8 cellular contexts compared by ENCODE assay signal in the genomic region with DNA sequence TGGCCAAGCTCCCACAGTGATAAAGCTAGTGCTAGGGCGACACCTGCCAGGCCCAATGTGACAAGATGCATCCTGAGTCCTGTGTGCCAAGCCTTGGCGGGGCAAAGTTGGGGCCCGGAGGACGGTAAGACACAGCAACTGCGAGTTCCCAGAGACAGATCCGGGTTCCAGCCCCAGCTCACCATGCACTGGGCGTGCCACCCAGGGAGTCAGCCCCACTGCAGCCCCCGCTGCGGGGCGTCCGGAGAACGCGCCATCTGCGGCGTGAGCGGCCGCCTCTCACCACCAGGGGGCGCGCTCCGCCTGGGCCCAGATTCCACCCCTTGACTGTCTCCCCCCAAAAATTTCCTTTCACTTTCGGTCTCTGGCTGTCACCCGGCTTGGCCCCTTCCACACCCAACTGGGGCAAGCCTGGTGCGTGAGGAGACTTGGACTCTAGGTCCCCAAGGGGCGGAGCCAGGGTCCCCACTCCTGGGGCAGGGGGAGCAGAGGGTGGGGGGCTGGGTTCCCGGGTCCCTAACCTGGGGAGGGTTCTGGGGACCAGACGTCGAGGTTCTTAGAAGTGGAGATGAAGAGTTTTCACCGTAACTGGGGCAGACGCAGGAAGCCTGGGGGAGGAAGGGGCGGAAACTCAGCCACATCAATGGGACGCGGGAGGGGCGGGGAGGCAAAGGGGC. TPM values are rescaled to one million over a fixed set of nuclear protein-coding genes. Genes with fewer than 3 reads are reported as not detected.
DNase-seq lines count a peak whose midpoint lies in the region; ATAC-seq and TF ChIP-seq lines count a peak whose summit lies in the region.

A gene with protein sequence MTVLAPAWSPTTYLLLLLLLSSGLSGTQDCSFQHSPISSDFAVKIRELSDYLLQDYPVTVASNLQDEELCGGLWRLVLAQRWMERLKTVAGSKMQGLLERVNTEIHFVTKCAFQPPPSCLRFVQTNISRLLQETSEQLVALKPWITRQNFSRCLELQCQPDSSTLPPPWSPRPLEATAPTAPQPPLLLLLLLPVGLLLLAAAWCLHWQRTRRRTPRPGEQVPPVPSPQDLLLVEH (plus strand): TSS at position 348 of the 677 bp plus-strand sequence. CDS start 425 bp downstream, outside the sequence.

- H2AFZ ChIP-seq in PC-9 (peak within 1 kb of the TSS; percentile 98), fibroblast of lung (ENCODE audit: low read length) (peak within 1 kb of the TSS; percentile 90)

- no TSS peak for BruUV-seq in PC-9 (replicated peaks; lab: Mats Ljungman, UMichigan)

- peaks cover 9 to 12% of the 10 kb centered on the region in 2 donors for H3K36me3 Mint-ChIP-seq in activated T-cell treated with anti-CD3 and anti-CD28 coated beads, Interleukin-2, amount 50 U/mL, for 72 hours (ENCODE audit: insufficient read depth in 2 of 2)
- H3K36me3 Mint-ChIP-seq in natural killer cell treated with Interleukin-12 subunit alpha and Interleukin-12 subunit beta and Interleukin-15 and Interleukin-18, amount 100 ng/mL, for 72 hours, result no peaks in the 10 kb centered on the region
- H3K36me3 Mint-ChIP-seq in stimulated activated naive CD8-positive, alpha-beta T cell treated with anti-CD3 and anti-CD28 coated beads, Interleukin-15, Interleukin-2, amounts not matched to agents 100 ng/mL and 50 ng/mL, for 24 hours (ENCODE audit: low read depth), result peaks cover 7% of the 10 kb centered on the region

- peak within 1 kb of the TSS; percentile 90 for H3K27ac Mint-ChIP-seq in activated T-cell treated with anti-CD3 and anti-CD28 coated beads, Interleukin-2, amount 50 U/mL, for 72 hours
- peak within 1 kb of the TSS; percentile 91 to 99 for H3K27ac Mint-ChIP-seq in natural killer cell treated with Interleukin-12 subunit alpha and Interleukin-12 subunit beta and Interleukin-15 and Interleukin-18, amount 100 ng/mL, for 72 hours
- peak within 1 kb of the TSS; percentile 89 for H3K27ac Mint-ChIP-seq in stimulated activated naive CD8-positive, alpha-beta T cell treated with anti-CD3 and anti-CD28 coated beads, Interleukin-15, Interleukin-2, amounts not matched to agents 100 ng/mL and 50 ng/mL, for 24 hours

- H3K4me1 ChIP-seq in PC-9 (replicated peaks; ENCODE audit: insufficient read depth) (0 out of 2 replicates have a peak, but pooled peaks cover 3% of the 10 kb centered on the region), fibroblast of lung (ENCODE audit: control insufficient read depth, extremely low read depth, insufficient read depth, low read length) (no peaks in the 10 kb centered on the region)

- H3K27me3 Mint-ChIP-seq in activated T-cell treated with anti-CD3 and anti-CD28 coated beads, Interleukin-2, amount 50 U/mL, for 72 hours (ENCODE audit: low read depth), result no peaks in the 10 kb centered on the region
- H3K27me3 Mint-ChIP-seq in natural killer cell treated with Interleukin-12 subunit alpha and Interleukin-12 subunit beta and Interleukin-15 and Interleukin-18, amount 100 ng/mL, for 72 hours, result no peaks in the 10 kb centered on the region
- no peaks in the 10 kb centered on the region for H3K27me3 Mint-ChIP-seq in stimulated activated naive CD8-positive, alpha-beta T cell treated with anti-CD3 and anti-CD28 coated beads, Interleukin-15, Interleukin-2, amounts not matched to agents 100 ng/mL and 50 ng/mL, for 24 hours

- H3K9me3 Mint-ChIP-seq in activated T-cell treated with anti-CD3 and anti-CD28 coated beads, Interleukin-2, amount 50 U/mL, for 72 hours, result no peaks in the 10 kb centered on the region
- no peaks in the 10 kb centered on the region for H3K9me3 Mint-ChIP-seq in natural killer cell treated with Interleukin-12 subunit alpha and Interleukin-12 subunit beta and Interleukin-15 and Interleukin-18, amount 100 ng/mL, for 72 hours
- H3K9me3 Mint-ChIP-seq in stimulated activated naive CD8-positive, alpha-beta T cell treated with anti-CD3 and anti-CD28 coated beads, Interleukin-15, Interleukin-2, amounts not matched to agents 100 ng/mL and 50 ng/mL, for 24 hours, result no peaks in the 10 kb centered on the region

- H3K36me3 ChIP-seq in PC-9 (ENCODE audit: low read depth) (no peaks in the 10 kb centered on the region), fibroblast of lung (ENCODE audit: control insufficient read depth, insufficient read depth, low read length) (no peaks in the 10 kb centered on the region)

- H3K27me3 ChIP-seq in HL-60 (ENCODE audit: insufficient read depth, poor library complexity, severe bottlenecking) (no peaks in the 10 kb centered on the region), PC-9 (ENCODE audit: insufficient read depth, low read depth) (0 out of 2 replicates have a peak, but pooled peaks cover 4% of the 10 kb centered on the region), fibroblast of lung (ENCODE audit: control insufficient read depth, insufficient read depth, low read length) (no peaks in the 10 kb centered on the region)

- H3K9me3 ChIP-seq in PC-9 (ENCODE audit: insufficient read depth, low read depth) (no peaks in the 10 kb centered on the region), fibroblast of lung (ENCODE audit: control insufficient read depth, insufficient read depth, low read depth, low read length) (no peaks in the 10 kb centered on the region)

- peak within 1 kb of the TSS; percentile 94 for H3K4me2 ChIP-seq in PC-9
- peak within 1 kb of the TSS; percentile 99 for H3K4me2 ChIP-seq in fibroblast of lung (ENCODE audit: extremely low read depth, insufficient read depth, low read length)

- POLR2A ChIA-PET in PC-9 (lab: Charles Lee; ENCODE audit: unreplicated experiment), result interaction anchor here (0.6 to 0.7 kb wide), 2 partner anchors 12 to 322 kb away, joined by 3 read pairs; no protein-coding TSS in a partner anchor

- ATAC-seq in GM18870 (IDR thresholded peaks at IDR 0.05; ENCODE audit: unreplicated experiment), result peak; percentile 46
- ATAC-seq in activated T-cell treated with anti-CD3 and anti-CD28 coated beads, Interleukin-2, amount 50 U/mL, for 72 hours (replicated peaks in 1 of 2), result peak; percentile 60 to 63
- ATAC-seq in natural killer cell treated with Interleukin-12 subunit alpha and Interleukin-12 subunit beta and Interleukin-15 and Interleukin-18, amount 100 ng/mL, for 72 hours, result peak; percentile 80 to 83

- intact Hi-C loops in PC-9 (cut with micrococcal nuclease; ENCODE audit: unreplicated experiment), result no loop called here

- no peaks in the 10 kb centered on the region for H3K9me2 ChIP-seq in PC-9 (ENCODE audit: insufficient read depth)

- H3K9ac ChIP-seq in fibroblast of lung (ENCODE audit: insufficient read depth, low read length), result peak within 1 kb of the TSS; percentile 67

- H4K20me1 ChIP-seq in PC-9 (ENCODE audit: insufficient read depth), result no peaks in the 10 kb centered on the region
- H4K20me1 ChIP-seq in fibroblast of lung (ENCODE audit: control insufficient read depth, extremely low read depth, insufficient read depth, low read length), result no peaks in the 10 kb centered on the region

- TF ChIP-seq CTCF in AG09319 (IDR thresholded peaks at IDR 0.05; ENCODE audit: low read depth, low read length), result peak; percentile 98
- peak; percentile 91 for TF ChIP-seq CTCF in HL-60 (IDR thresholded peaks at IDR 0.05; ENCODE audit: insufficient read depth, low read length)
- peak; percentile 99 for TF ChIP-seq CTCF in PC-9 (conservative IDR thresholded peaks at IDR 0.05)
- TF ChIP-seq CTCF in fibroblast of lung (conservative IDR thresholded peaks at IDR 0.05 in 1 of 2, IDR thresholded peaks at IDR 0.05 in 1 of 2; ENCODE audit: low read depth in 1 of 2, low read length in 2 of 2), result peak; percentile 78 to 91

- H3K27ac ChIP-seq in HL-60 (replicated peaks) (peak within 1 kb of the TSS; percentile 42; the same call in 1 of the 2 replicates), PC-9 (no peak within 1 kb of the TSS), fibroblast of lung (ENCODE audit: insufficient read depth, low read length) (peak within 1 kb of the TSS; percentile 57)

- H3K79me2 ChIP-seq in PC-9 (ENCODE audit: low read depth) (no peaks in the 10 kb centered on the region), fibroblast of lung (ENCODE audit: control insufficient read depth, insufficient read depth, low read length) (no peaks in the 10 kb centered on the region)

- CTCF ChIA-PET in PC-9 (lab: Charles Lee), result no interaction called here

- peaks cover 72% of the 10 kb centered on the region for H3K4me1 Mint-ChIP-seq in activated T-cell treated with anti-CD3 and anti-CD28 coated beads, Interleukin-2, amount 50 U/mL, for 72 hours (ENCODE audit: low read depth)
- peaks cover 37 to 48% of the 10 kb centered on the region in 2 donors for H3K4me1 Mint-ChIP-seq in natural killer cell treated with Interleukin-12 subunit alpha and Interleukin-12 subunit beta and Interleukin-15 and Interleukin-18, amount 100 ng/mL, for 72 hours (ENCODE audit: low read depth in 2 of 2)
- peaks cover 72% of the 10 kb centered on the region for H3K4me1 Mint-ChIP-seq in stimulated activated naive CD8-positive, alpha-beta T cell treated with anti-CD3 and anti-CD28 coated beads, Interleukin-15, Interleukin-2, amounts not matched to agents 100 ng/mL and 50 ng/mL, for 24 hours (ENCODE audit: low read depth)

- peaks cover 34% of the 10 kb centered on the region for H3F3A ChIP-seq in PC-9 (ENCODE audit: insufficient read depth, low read depth)

- DNase-seq in AG09319 (ENCODE audit: extremely low read depth, low read depth) (no peak), HL-60 (ENCODE audit: low read depth in 1 of 2, low spot score in 1 of 2) (peak; percentile 63 to 66), PC-9 (peak; percentile 60 to 79), fibroblast of lung (ENCODE audit: low read depth in 2 of 2) (peak; percentile 53 to 78)
- peak; percentile 90 to 95 for DNase-seq in activated T-cell treated with anti-CD3 and anti-CD28 coated beads, Interleukin-2, amount 50 U/mL, for 72 hours
- peak; percentile 94 for DNase-seq in natural killer cell treated with Interleukin-12 subunit alpha and Interleukin-12 subunit beta and Interleukin-15 and Interleukin-18, amount 100 ng/mL, for 72 hours (ENCODE audit: low spot score)

- H3K4me3 Mint-ChIP-seq in activated T-cell treated with anti-CD3 and anti-CD28 coated beads, Interleukin-2, amount 50 U/mL, for 72 hours, result peak within 1 kb of the TSS; percentile 93 to 99
- peak within 1 kb of the TSS; percentile 89 for H3K4me3 Mint-ChIP-seq in natural killer cell treated with Interleukin-12 subunit alpha and Interleukin-12 subunit beta and Interleukin-15 and Interleukin-18, amount 100 ng/mL, for 72 hours
- peak within 1 kb of the TSS; percentile 86 for H3K4me3 Mint-ChIP-seq in stimulated activated naive CD8-positive, alpha-beta T cell treated with anti-CD3 and anti-CD28 coated beads, Interleukin-15, Interleukin-2, amounts not matched to agents 100 ng/mL and 50 ng/mL, for 24 hours

- peak within 1 kb of the TSS; percentile 62 for H3K4me3 ChIP-seq in HL-60 (replicated peaks; ENCODE audit: insufficient read depth, low read length)
- H3K4me3 ChIP-seq in PC-9, result peak within 1 kb of the TSS; percentile 98
- peak within 1 kb of the TSS; percentile 62 to 76 (median 74) for H3K4me3 ChIP-seq in fibroblast of lung (replicated peaks in 1 of 4; ENCODE audit: control extremely low read depth in 1 of 4, insufficient read depth in 1 of 4, low read depth in 3 of 4, low read length in 4 of 4)

RNA-seq across cellular contexts. Expression of the gene that starts here (rescaled TPM):
- 5.1 and 5.3 TPM in 2 replicates for total RNA-seq in PC-9 (2021)
- 10 to 100 TPM; 69.7 to 76.3 TPM for total RNA-seq in activated T-cell treated with anti-CD3 and anti-CD28 coated beads, Interleukin-2, amount 50 U/mL, for 72 hours
- total RNA-seq in fibroblast of lung, result 3.3 and 4.5 TPM in 2 replicates
- 4.3 and 4.4 TPM in 2 replicates for polyA plus RNA-seq in fibroblast of lung
- polyA plus RNA-seq in fibroblast of lung (2012), result 20.5 and 20.8 TPM in 2 replicates
- 7.2 and 15.7 TPM in 2 replicates for polyA minus RNA-seq in fibroblast of lung (ENCODE audit: low replicate concordance)
- 10 to 100 TPM; 33.5 to 80.4 TPM for total RNA-seq in natural killer cell treated with Interleukin-12 subunit alpha and Interleukin-12 subunit beta and Interleukin-15 and Interleukin-18, amount 100 ng/mL, for 72 hours
